ENCODE assay signal across 8 cellular contexts in genomic region chr1:84996846-84997666, GRCh38. TPM values are rescaled to one million over a fixed set of nuclear protein-coding genes. Genes with fewer than 3 reads are reported as not detected.
A peak's percentile ranks its signal among the peaks of the same experiment; 100 is the strongest.
DNase-seq lines count a peak whose midpoint lies in the region; ATAC-seq lines count a peak whose summit lies in the region.

Gene MCOLN2, minus strand, starts transcription at chr1:84997113. Its CDS starts 241 bp downstream, at chr1:84996872.

- peaks cover 0 to 21% (median 16%) of the 10 kb centered on the region in 11 experiments; a peak in 16 of 22 replicates for H4K20me1 ChIP-seq in BLaER1 treated with 17β-estradiol and CSF1 and Interleukin-3, amounts not matched to agents 10 nM and 100 nM

- H3K9ac ChIP-seq in BLaER1 treated with 17β-estradiol and CSF1 and Interleukin-3, amounts not matched to agents 10 nM and 100 nM, result peak within 1 kb of the TSS; percentile 37 to 69 (median 61); a peak in 16 of 22 replicates
- H3K9ac ChIP-seq in NT2/D1 (ENCODE audit: insufficient read length, low read depth), result peak within 1 kb of the TSS; percentile 79

- H3K27ac ChIP-seq in BLaER1 treated with 17β-estradiol and CSF1 and Interleukin-3, amounts not matched to agents 10 nM and 100 nM, result no peak within 1 kb of the TSS

- H3K36me3 ChIP-seq in BLaER1 treated with 17β-estradiol and CSF1 and Interleukin-3, amounts not matched to agents 10 nM and 100 nM, result no peaks in the 10 kb centered on the region
- H3K36me3 ChIP-seq in NT2/D1 (ENCODE audit: insufficient read depth, insufficient read length, low read length), result no peaks in the 10 kb centered on the region

- peaks cover 17 to 35% (median 25%) of the 10 kb centered on the region in 10 experiments for H3K4me1 ChIP-seq in BLaER1 treated with 17β-estradiol and CSF1 and Interleukin-3, amounts not matched to agents 10 nM and 100 nM
- H3K4me1 ChIP-seq in NT2/D1 (ENCODE audit: insufficient read depth, insufficient read length), result no peaks in the 10 kb centered on the region

- DNase-seq in NT2/D1 (ENCODE audit: low read depth, low spot score) (no peak), Right ventricle myocardium superior (peak; percentile 56), posterior vena cava (ENCODE audit: low spot score) (peak; percentile 79), NCI-H2029 treated with DMSO at 0.1 percent for 48 hours (lab: John Stamatoyannopoulos, UW) (no peak)
- DNase-seq in activated effector memory CD4-positive, alpha-beta T cell treated with Interleukin-2 at 50 U/mL for 16 hours, result peak; percentile 58

- H3K4me3 ChIP-seq in BLaER1 treated with 17β-estradiol and CSF1 and Interleukin-3, amounts not matched to agents 10 nM and 100 nM, result peak within 1 kb of the TSS; percentile 59 to 77 (median 66)
- peak within 1 kb of the TSS; percentile 59 for H3K4me3 ChIP-seq in NT2/D1 (ENCODE audit: insufficient read length, low read depth)

- ATAC-seq in GM18873 (IDR thresholded peaks at IDR 0.05; ENCODE audit: low FRiP score, unreplicated experiment) (peak; percentile 34), HG03103 (IDR thresholded peaks at IDR 0.05; ENCODE audit: low read depth, unreplicated experiment) (peak; percentile 33), Right ventricle myocardium superior (ENCODE audit: poor library complexity) (peak; percentile 98)

- intact Hi-C loops in Right ventricle myocardium superior (cut with DNase I), result no loop called here
- intact Hi-C loops in posterior vena cava (cut with DNase I), result no loop called here

- peak within 1 kb of the TSS; percentile 98 to 100 (median 100) for H3K4me2 ChIP-seq in BLaER1 treated with 17β-estradiol and CSF1 and Interleukin-3, amounts not matched to agents 10 nM and 100 nM

- peaks cover 0 to 10% (median 7%) of the 10 kb centered on the region in 11 experiments; a peak in 12 of 22 replicates for H3K9me3 ChIP-seq in BLaER1 treated with 17β-estradiol and CSF1 and Interleukin-3, amounts not matched to agents 10 nM and 100 nM (replicated peaks in 1 of 11)
- no peaks in the 10 kb centered on the region; the same call in 1 of the 2 replicates for H3K9me3 ChIP-seq in NT2/D1 (ENCODE audit: insufficient read depth, low read length)

- H3K27me3 ChIP-seq in BLaER1 treated with 17β-estradiol and CSF1 and Interleukin-3, amounts not matched to agents 10 nM and 100 nM, result peaks cover 36 to 68% (median 49%) of the 10 kb centered on the region in 11 experiments
- peaks cover 81% of the 10 kb centered on the region for H3K27me3 ChIP-seq in NT2/D1 (ENCODE audit: insufficient read depth, insufficient read length)

RNA-seq across cellular contexts. Expression of gene MCOLN2, which starts in this region (rescaled TPM):
- 0.27 TPM for total RNA-seq in Right ventricle myocardium superior
- total RNA-seq in posterior vena cava, result under 1 TPM; 0.32 to 0.71 TPM

Comparison
In these comparisons a context has a peak if more than half of its experiments do, and no peak if none do; other contexts are left out.
1. Peak in DNase-seq and ATAC-seq in Right ventricle myocardium superior; RNA of the gene not detected or under 1 TPM.
2. Peak in DNase-seq in posterior vena cava; RNA of the gene not detected or under 1 TPM.
3. ATAC-seq: peak in every context shown above with its lines; median percentile 98 in Right ventricle myocardium superior; 34 in GM18873; 33 in HG03103.